In the genomic region with DNA sequence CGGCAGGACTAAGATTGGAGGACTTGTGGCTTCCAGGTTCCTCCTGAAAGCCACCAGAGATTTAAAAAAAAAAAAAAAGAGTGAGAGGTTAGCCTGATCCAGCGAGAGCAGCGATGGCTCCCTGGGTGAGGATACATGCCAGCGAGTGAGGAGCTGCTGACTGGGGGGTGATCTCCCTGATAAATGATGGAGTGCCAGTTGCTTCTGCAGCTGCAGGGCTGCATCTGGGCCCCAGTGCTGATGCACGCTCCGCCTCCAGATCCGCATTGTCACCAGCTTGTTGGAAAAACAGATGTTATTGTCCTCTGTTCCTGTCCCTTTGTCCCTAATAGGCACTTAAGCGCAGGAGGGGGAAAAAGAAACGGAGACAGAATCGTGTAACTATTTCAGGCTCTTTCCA, we compare ENCODE assay signal across 21 cellular contexts. TPM values are rescaled to one million over a fixed set of nuclear protein-coding genes. Genes with fewer than 3 reads are reported as not detected.
DNase-seq lines count a peak whose midpoint lies in the region; ATAC-seq and TF ChIP-seq lines count a peak whose summit lies in the region.
"Had no signal": no experiment of that assay in that cellular context is flagged by ENCODE, and none has a peak within 500 bp of the region (broad histone marks: within the 10 kb centered on the region; RNA-seq: fewer than 3 reads in every experiment).

No MANE protein-coding gene starts in this region.

- H2AK5ac ChIP-seq in neuronal stem cell (ENCODE audit: low read depth, low read length): no peak overlapping the region

- no peaks in the 10 kb centered on the region for H3K79me1 ChIP-seq in neuronal stem cell (ENCODE audit: low read depth, low read length)

- H3K4me3 ChIP-seq in dorsolateral prefrontal cortex (peak overlapping the region in 9 of 59 donors; percentile 3 to 43 (median 17)), neuronal stem cell (ENCODE audit: low read length in 2 of 2) (no peak overlapping the region)
- H3K4me3 ChIP-seq: cardiac muscle cell, gastroesophageal sphincter, right atrium auricular region, tibial artery had no signal

- H3K27ac ChIP-seq in dorsolateral prefrontal cortex (peak overlapping the region in 31 of 59 donors; percentile 10 to 79 (median 46)), neuronal stem cell (replicated peaks; ENCODE audit: low read length) (no peak overlapping the region)
- H3K27ac ChIP-seq: cardiac muscle cell, gastroesophageal sphincter, right atrium auricular region, tibial artery had no signal

- no peaks in the 10 kb centered on the region for H3K36me3 ChIP-seq in neuronal stem cell (replicated peaks in 1 of 2; ENCODE audit: control insufficient read depth in 2 of 2, insufficient read depth in 2 of 2, low read length in 2 of 2)
- H3K36me3 ChIP-seq: cardiac muscle cell, gastroesophageal sphincter, right atrium auricular region had no signal

- DNase-seq in C1 segment of cervical spinal cord (lab: John Stamatoyannopoulos, UW) (peak in 11 of 14 donors; percentile 31 to 69 (median 56)), NCI-H345 (lab: John Stamatoyannopoulos, UW) (peak; percentile 60), dorsolateral prefrontal cortex (peak; percentile 9 to 87 (median 78)), neuronal stem cell (ENCODE audit: low spot score) (no peak), NCI-H226 (no peak), NCI-H2081 treated with DMSO at 0.1 percent for 48 hours (lab: John Stamatoyannopoulos, UW) (no peak)
- DNase-seq in stimulated activated CD4-positive, alpha-beta T cell treated with anti-CD3 and anti-CD28 coated beads, Interleukin-4, amount 100 ng/mL, for 24 hours: no peak
- DNase-seq: activated CD4-positive, alpha-beta T cell treated with anti-CD3 and anti-CD28 coated beads, Interleukin-2, amount 50 U/mL, for 4 hours; aorta; NCI-H1048; NCI-H187 treated with DMSO at 0.1 percent for 48 hours; NCI-H526 treated with DMSO at 0.1 percent for 48 hours; stimulated activated CD4-positive, alpha-beta T cell treated with anti-CD3 and anti-CD28 coated beads, Interleukin-4, amount 100 ng/mL, for 4 hours; stimulated activated naive CD8-positive, alpha-beta T cell treated with anti-CD3 and anti-CD28 coated beads, Interleukin-15, Interleukin-2, amounts not matched to agents 100 U/mL and 50 U/mL, for 24 hours; T-helper 9 cell; tibial artery had no signal

- ATAC-seq in GM18502 (IDR thresholded peaks at IDR 0.05; ENCODE audit: poor library complexity, unreplicated experiment): no peak
- ATAC-seq: activated T-helper 17 cell treated with anti-CD3 and anti-CD28 coated beads, Interleukin-2, amount 50 U/mL, for 72 hours; gastroesophageal sphincter; stimulated activated naive CD8-positive, alpha-beta T cell treated with anti-CD3 and anti-CD28 coated beads, Interleukin-15, Interleukin-2, amounts not matched to agents 100 U/mL and 50 U/mL, for 24 hours had no signal

- intact Hi-C loops in dorsolateral prefrontal cortex (cut with DNase I): loop anchor here in 1 of 2 donors (5.0 kb wide), 1 partner anchor 156 kb away; no protein-coding TSS in a partner anchor

- no peak overlapping the region for H2BK12ac ChIP-seq in neuronal stem cell (ENCODE audit: low read length)

- no peaks in the 10 kb centered on the region for H3K27me3 ChIP-seq in dorsolateral prefrontal cortex
- H3K27me3 ChIP-seq in neuronal stem cell (ENCODE audit: control insufficient read depth in 3 of 3, insufficient read depth in 3 of 3, low read depth in 1 of 3, low read length in 3 of 3): no peaks in the 10 kb centered on the region
- H3K27me3 ChIP-seq: cardiac muscle cell, gastroesophageal sphincter, right atrium auricular region, tibial artery had no signal

- no CpG with 5 or more reads among the region's 10 CpGs for WGBS in neuronal stem cell (ENCODE audit: extremely low coverage in 2 of 2, insufficient read length in 2 of 2, insufficient replicate concordance in 1 of 2), 2 donors

- H4K8ac ChIP-seq in neuronal stem cell (ENCODE audit: low read depth, low read length): no peak overlapping the region

- no peak overlapping the region for H3K4me2 ChIP-seq in neuronal stem cell (ENCODE audit: insufficient read depth, low read length, poor library complexity, severe bottlenecking)

- H3K9me3 ChIP-seq in neuronal stem cell (replicated peaks in 1 of 2; ENCODE audit: control insufficient read depth in 2 of 2, insufficient read depth in 1 of 2, low read depth in 1 of 2, low read length in 2 of 2): no peaks in the 10 kb centered on the region
- H3K9me3 ChIP-seq: gastroesophageal sphincter, right atrium auricular region, tibial artery had no signal

- TF ChIP-seq CTCF in dorsolateral prefrontal cortex (IDR thresholded peaks at IDR 0.05 in 54 of 56, conservative IDR thresholded peaks at IDR 0.05 in 2 of 56; ENCODE audit: low read depth in 1 of 56, partially characterized antibody in 56 of 56): peak in 3 of 56 donors; percentile 13 to 21 (median 16)

- no peak overlapping the region for H2BK120ac ChIP-seq in neuronal stem cell (ENCODE audit: low read depth, low read length)

- no peak overlapping the region for H2BK15ac ChIP-seq in neuronal stem cell (ENCODE audit: low read length)

- H2AFZ ChIP-seq in neuronal stem cell (ENCODE audit: low read length): no peak overlapping the region

- H4K91ac ChIP-seq in neuronal stem cell (ENCODE audit: low read depth, low read length, poor library complexity): no peak overlapping the region

- H3K9ac ChIP-seq in neuronal stem cell (ENCODE audit: low read depth, low read length, poor library complexity): no peak overlapping the region

- no peak overlapping the region for H3K4ac ChIP-seq in neuronal stem cell (ENCODE audit: low read length)

- peak overlapping the region; percentile 9 for H3K18ac ChIP-seq in neuronal stem cell (ENCODE audit: low read length)

- H3K14ac ChIP-seq in neuronal stem cell (ENCODE audit: low read length): no peak overlapping the region

- no peak overlapping the region for H3K23ac ChIP-seq in neuronal stem cell (ENCODE audit: low read depth, low read length, poor library complexity)

- no peak overlapping the region for H2BK5ac ChIP-seq in neuronal stem cell (ENCODE audit: low read length)

- H3K4me1 ChIP-seq in neuronal stem cell (ENCODE audit: control insufficient read depth in 2 of 2, insufficient read depth in 1 of 2, low read depth in 1 of 2, low read length in 2 of 2): peaks cover 6% of the 10 kb centered on the region in 2 donors
- H3K4me1 ChIP-seq: gastroesophageal sphincter, right atrium auricular region, tibial artery had no signal

RNA-seq across cellular contexts. Expression of a gene that starts 28.6 kb away (rescaled TPM):
- total RNA-seq in dorsolateral prefrontal cortex: 10 to 100 TPM; 11.4 to 28.1 (median 18.2) TPM
- polyA plus RNA-seq in neuronal stem cell (2013, experiment 1 of 2): 12.6 TPM
- 12.6 TPM for polyA plus RNA-seq in neuronal stem cell (2013, experiment 2 of 2)

RNA-seq across cellular contexts. Expression of a gene that starts 39.2 kb away (rescaled TPM):
- total RNA-seq in dorsolateral prefrontal cortex: 10 to 100 TPM; 45.9 to 83.6 (median 63.3) TPM
- 18.5 TPM for polyA plus RNA-seq in neuronal stem cell (2013, experiment 1 of 2)
- polyA plus RNA-seq in neuronal stem cell (2013, experiment 2 of 2): 18.1 TPM

Comparison
In these comparisons a context has a peak if more than half of its experiments do, and no peak if none do; other contexts are left out.
1. DNase-seq: peak in C1 segment of cervical spinal cord (11 of 14), NCI-H345 (single experiment) and dorsolateral prefrontal cortex (10 of 10); none in neuronal stem cell (single experiment), NCI-H226 (single experiment), NCI-H2081 treated with DMSO at 0.1 percent for 48 hours (single experiment) and stimulated activated CD4-positive, alpha-beta T cell treated with anti-CD3 and anti-CD28 coated beads, Interleukin-4, amount 100 ng/mL, for 24 hours (single experiment).